25 cellular contexts compared by ENCODE assay signal in genomic region chr5:55391707-55392106, GRCh38.
DNase-seq lines count a peak whose midpoint lies in the region; ATAC-seq and TF ChIP-seq lines count a peak whose summit lies in the region.
"Had no signal": no experiment of that assay in that cellular context is flagged by ENCODE, and none has a peak within 500 bp of the region (broad histone marks: within the 10 kb centered on the region; RNA-seq: fewer than 3 reads in every experiment).

No MANE protein-coding gene starts in this region.

- TF ChIP-seq RAD21 in liver (IDR thresholded peaks at IDR 0.05): peak in 1 of 2 donors; percentile 8

- DNase-seq in Calu3 (no peak), progenitor cell of endocrine pancreas (ENCODE audit: low spot score, unreplicated experiment) (no peak), HT-29 (ENCODE audit: low spot score) (no peak)
- no peak for DNase-seq in CD4-positive, alpha-beta memory T cell
- DNase-seq: AML-193; CD8-positive, alpha-beta T cell; DMS79 treated with DMSO at 0.1 percent for 48 hours; GF-D8; GOT3; HFFc6; IMR-90; KG1; MM.1S; NCI-H1048; NCI-H1417; NCI-H1694; NCI-H2029 treated with DMSO at 0.1 percent for 48 hours; NCI-H446 treated with DMSO at 0.1 percent for 48 hours; NCI-H526; SHP77 treated with DMSO at 0.1 percent for 48 hours had no signal

- H3K9ac ChIP-seq in duodenal mucosa (ENCODE audit: low read depth in 1 of 2, low read length in 2 of 2) (no peak overlapping the region), liver (ENCODE audit: low read depth in 1 of 2, low read length in 2 of 2) (peak overlapping the region in 1 of 2 donors; percentile 50)
- H3K9ac ChIP-seq: BLaER1 treated with 17β-estradiol and CSF1 and Interleukin-3, amounts not matched to agents 10 nM and 100 nM had no signal

- POLR2A ChIA-PET in CD4-positive, alpha-beta memory T cell (lab: Charles Lee; ENCODE audit: partially characterized antibody): no interaction called here

- no TSS peak for BruUV-seq in Calu3 (replicated peaks; lab: Mats Ljungman, UMichigan)

- intact Hi-C loops in Calu3 (cut with micrococcal nuclease; ENCODE audit: unreplicated experiment): no loop called here
- intact Hi-C loops in CD4-positive, alpha-beta memory T cell (cut with micrococcal nuclease): no loop called here

- H3K36me3 Mint-ChIP-seq in Calu3 (ENCODE audit: insufficient read depth, unreplicated experiment) (peaks cover 19% of the 10 kb centered on the region), progenitor cell of endocrine pancreas (ENCODE audit: insufficient read depth) (peaks cover 36% of the 10 kb centered on the region)
- peaks cover 62 to 69% of the 10 kb centered on the region in 2 donors for H3K36me3 Mint-ChIP-seq in CD4-positive, alpha-beta memory T cell

- no peaks in the 10 kb centered on the region for H3K27me3 Mint-ChIP-seq in Calu3 (ENCODE audit: unreplicated experiment)
- no peaks in the 10 kb centered on the region for H3K27me3 Mint-ChIP-seq in progenitor cell of endocrine pancreas
- no peaks in the 10 kb centered on the region for H3K27me3 Mint-ChIP-seq in CD4-positive, alpha-beta memory T cell

- H3K27ac Mint-ChIP-seq in Calu3 (ENCODE audit: unreplicated experiment) (peak overlapping the region; percentile 86), progenitor cell of endocrine pancreas (peak overlapping the region; percentile 6)
- H3K27ac Mint-ChIP-seq in CD4-positive, alpha-beta memory T cell: no peak overlapping the region
- H3K27ac Mint-ChIP-seq: CD8-positive, alpha-beta T cell; HFFc6 had no signal

- H3K27me3 ChIP-seq in duodenal mucosa (ENCODE audit: control insufficient read depth in 1 of 2, insufficient read depth in 2 of 2, low read length in 2 of 2) (no peaks in the 10 kb centered on the region), liver (ENCODE audit: control insufficient read depth in 4 of 4, insufficient read depth in 4 of 4, low read length in 3 of 4) (no peaks in the 10 kb centered on the region)
- no peaks in the 10 kb centered on the region for H3K27me3 ChIP-seq in CD4-positive, alpha-beta memory T cell (ENCODE audit: insufficient read depth, low read length)
- H3K27me3 ChIP-seq: BLaER1 treated with 17β-estradiol and CSF1 and Interleukin-3, amounts not matched to agents 10 nM and 100 nM had no signal

- ATAC-seq in GM21367 (IDR thresholded peaks at IDR 0.05; ENCODE audit: unreplicated experiment): no peak
- ATAC-seq: CD8-positive, alpha-beta T cell had no signal

- H3K27ac ChIP-seq in duodenal mucosa (ENCODE audit: low read depth, low read length) (peak overlapping the region; percentile 60), liver (ENCODE audit: low read depth in 1 of 2, low read length in 2 of 2) (peak overlapping the region; percentile 78 to 81)
- H3K27ac ChIP-seq in CD4-positive, alpha-beta memory T cell (ENCODE audit: low read depth, low read length): no peak overlapping the region
- H3K27ac ChIP-seq: BLaER1 treated with 17β-estradiol and CSF1 and Interleukin-3, amounts not matched to agents 10 nM and 100 nM had no signal

- no peaks in the 10 kb centered on the region for H3K9me3 Mint-ChIP-seq in Calu3 (ENCODE audit: low read depth, unreplicated experiment)
- peaks cover 3% of the 10 kb centered on the region for H3K9me3 Mint-ChIP-seq in progenitor cell of endocrine pancreas (ENCODE audit: low read depth)
- peaks cover 0 to 8% (median 2%) of the 10 kb centered on the region in 8 donors for H3K9me3 Mint-ChIP-seq in CD4-positive, alpha-beta memory T cell
- H3K9me3 Mint-ChIP-seq: HFFc6 had no signal

- no peak overlapping the region for H3K4me3 ChIP-seq in duodenal mucosa (ENCODE audit: low read depth in 1 of 2, low read length in 2 of 2)
- H3K4me3 ChIP-seq in liver (ENCODE audit: low read depth in 1 of 3, low read length in 3 of 3): no peak overlapping the region
- no peak overlapping the region for H3K4me3 ChIP-seq in CD4-positive, alpha-beta memory T cell (ENCODE audit: low read length in 2 of 2)
- H3K4me3 ChIP-seq: BLaER1 treated with 17β-estradiol and CSF1 and Interleukin-3, amounts not matched to agents 10 nM and 100 nM; HAP-1 had no signal

- peaks cover 29% of the 10 kb centered on the region for H3K4me1 Mint-ChIP-seq in Calu3 (ENCODE audit: low read depth, unreplicated experiment)
- H3K4me1 Mint-ChIP-seq in progenitor cell of endocrine pancreas (ENCODE audit: low read depth): peaks cover 13% of the 10 kb centered on the region
- peaks cover 2 to 9% (median 5%) of the 10 kb centered on the region in 4 donors for H3K4me1 Mint-ChIP-seq in CD4-positive, alpha-beta memory T cell

- H3K36me3 ChIP-seq in duodenal mucosa (ENCODE audit: control insufficient read depth in 1 of 2, insufficient read depth in 2 of 2, low read length in 2 of 2): peaks cover 13 to 17% of the 10 kb centered on the region in 2 donors
- H3K36me3 ChIP-seq in liver (ENCODE audit: control insufficient read depth in 4 of 4, insufficient read depth in 3 of 4, low read depth in 1 of 4, low read length in 3 of 4): no peaks in the 10 kb centered on the region
- peaks cover 23% of the 10 kb centered on the region for H3K36me3 ChIP-seq in CD4-positive, alpha-beta memory T cell (ENCODE audit: insufficient read depth, low read length)

- H3K4me1 ChIP-seq in duodenal mucosa (ENCODE audit: control insufficient read depth in 1 of 2, insufficient read depth in 2 of 2, low read length in 2 of 2) (peaks cover 11 to 30% of the 10 kb centered on the region in 2 donors), liver (ENCODE audit: control insufficient read depth in 4 of 4, insufficient read depth in 4 of 4, low read length in 3 of 4) (peaks cover 0 to 21% (median 10%) of the 10 kb centered on the region in 4 donors)
- no peaks in the 10 kb centered on the region for H3K4me1 ChIP-seq in CD4-positive, alpha-beta memory T cell (ENCODE audit: insufficient read depth, low read length)
- H3K4me1 ChIP-seq: BLaER1 treated with 17β-estradiol and CSF1 and Interleukin-3, amounts not matched to agents 10 nM and 100 nM; HAP-1 had no signal

- CTCF ChIA-PET in Calu3 (lab: Charles Lee): interaction anchor here (0.7 kb wide), 1 partner anchor 34 kb away, joined by 4 read pairs; no protein-coding TSS in a partner anchor
- CTCF ChIA-PET in CD4-positive, alpha-beta memory T cell (lab: Charles Lee; ENCODE audit: partially characterized antibody): interaction anchor here (1.7 to 2.2 kb wide), 2 partner anchors 14 to 19 kb away, joined by 5 to 9 read pairs; no protein-coding TSS in a partner anchor

- H3K4me3 Mint-ChIP-seq in Calu3 (ENCODE audit: low read depth, unreplicated experiment) (no peak overlapping the region), progenitor cell of endocrine pancreas (ENCODE audit: low read depth) (no peak overlapping the region)
- H3K4me3 Mint-ChIP-seq in CD4-positive, alpha-beta memory T cell: no peak overlapping the region
- H3K4me3 Mint-ChIP-seq: CD8-positive, alpha-beta T cell; HFFc6 had no signal

- TF ChIP-seq CTCF in Calu3 (IDR thresholded peaks at IDR 0.05; ENCODE audit: unreplicated experiment) (no peak), liver (IDR thresholded peaks at IDR 0.05; ENCODE audit: low read depth, low read length, missing input control) (no peak), progenitor cell of endocrine pancreas (IDR thresholded peaks at IDR 0.05; ENCODE audit: unreplicated experiment) (no peak)

- H3K9me3 ChIP-seq in duodenal mucosa (ENCODE audit: control insufficient read depth in 1 of 2, low read length in 2 of 2) (peaks cover 0 to 4% of the 10 kb centered on the region in 2 donors), liver (ENCODE audit: control insufficient read depth in 4 of 4, low read length in 3 of 4) (no peaks in the 10 kb centered on the region)
- peaks cover 0 to 7% of the 10 kb centered on the region in 2 donors for H3K9me3 ChIP-seq in CD4-positive, alpha-beta memory T cell (ENCODE audit: control insufficient read depth in 1 of 2, low read length in 2 of 2)
- H3K9me3 ChIP-seq: HAP-1 had no signal

- WGBS in liver: 85% methylated on average over 2 of the region's 2 CpGs

TF ChIP-seq in liver, 16 proteins besides CTCF, POLR2A, EP300 and RAD21 (continues in another document):
- TF ChIP-seq SP1 (IDR thresholded peaks at IDR 0.05) (peak; percentile 38), ATF3 (IDR thresholded peaks at IDR 0.05) (no peak), JUND (IDR thresholded peaks at IDR 0.05) (no peak), GABPA (IDR thresholded peaks at IDR 0.05 in 1 of 2, conservative IDR thresholded peaks at IDR 0.05 in 1 of 2) (no peak), MAX (IDR thresholded peaks at IDR 0.05) (no peak), RXRA (IDR thresholded peaks at IDR 0.05) (peak; percentile 58 to 80), HNF4G (IDR thresholded peaks at IDR 0.05) (no peak), NR2F2 (IDR thresholded peaks at IDR 0.05) (peak; percentile 33), EGR1 (IDR thresholded peaks at IDR 0.05; ENCODE audit: low read depth in 2 of 2) (no peak), HNF4A (conservative IDR thresholded peaks at IDR 0.05) (peak; percentile 15 to 51)

Comparison
In these comparisons a context has a peak if more than half of its experiments do, and no peak if none do; other contexts are left out.
1. H3K27ac Mint-ChIP-seq: peak in Calu3 (single experiment) and progenitor cell of endocrine pancreas (single experiment); none in CD4-positive, alpha-beta memory T cell (0 of 7).